In the genomic region with DNA sequence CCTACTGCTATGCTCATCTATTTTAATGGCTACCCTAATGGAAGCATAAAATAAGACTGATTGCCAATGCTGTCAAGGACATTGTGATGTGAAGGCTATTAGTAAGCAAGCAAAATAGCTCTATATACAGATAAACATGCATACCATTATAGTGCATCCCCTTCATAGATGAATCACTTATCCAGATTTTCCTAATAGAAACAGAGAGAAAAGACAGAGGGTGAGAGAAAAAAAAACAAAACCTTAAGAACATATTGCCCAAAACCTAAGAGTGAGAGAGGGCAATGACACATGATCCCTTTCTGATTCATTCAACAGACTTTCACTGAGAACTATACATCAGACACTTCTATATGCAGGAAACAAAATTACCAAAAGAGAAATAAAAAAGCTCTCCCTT, we compare ENCODE assay signal across 20 cellular contexts.
A peak's percentile ranks its signal among the peaks of the same experiment; 100 is the strongest.
DNase-seq lines count a peak whose midpoint lies in the region; ATAC-seq, FAIRE-seq and TF ChIP-seq lines count a peak whose summit lies in the region.
"Had no signal": no experiment of that assay in that cellular context is flagged by ENCODE, and none has a peak within 500 bp of the region (broad histone marks: within the 10 kb centered on the region; RNA-seq: fewer than 3 reads in every experiment).

No MANE protein-coding gene starts in this region.

- no peaks in the 10 kb centered on the region for H3K27me3 Mint-ChIP-seq in stimulated activated naive B cell treated with anti-CD40 and anti-IgM and Interleukin-4, amounts not matched to agents 10 μg/mL and 1 μg/mL and 100 μg/mL, for 72 hours
- no peaks in the 10 kb centered on the region for H3K27me3 Mint-ChIP-seq in stimulated activated naive CD8-positive, alpha-beta T cell treated with anti-CD3 and anti-CD28 coated beads, Interleukin-15, amount 100 ng/mL, for 72 hours
- H3K27me3 Mint-ChIP-seq: B cell; CD4-positive, alpha-beta T cell had no signal

- H3K79me1 ChIP-seq in mesenchymal stem cell (replicated peaks; ENCODE audit: low read length, poor library complexity, severe bottlenecking) = no peaks in the 10 kb centered on the region

- H4K91ac ChIP-seq in mesenchymal stem cell (ENCODE audit: low read length) = no peak overlapping the region

- H3K27ac ChIP-seq in mesenchymal stem cell (ENCODE audit: low read length, poor library complexity, severe bottlenecking) = no peak overlapping the region
- H3K27ac ChIP-seq: GM23248, HL-60 had no signal

- no peak overlapping the region for H4K8ac ChIP-seq in mesenchymal stem cell (ENCODE audit: low read length)

- H2BK120ac ChIP-seq in mesenchymal stem cell (ENCODE audit: low read depth, low read length) = no peak overlapping the region

- DNase-seq in EL (peak; percentile 54), HS-5 (ENCODE audit: low read depth) (peak; percentile 6), bronchial epithelial cell (ENCODE audit: low read depth) (peak; percentile 3), mesenchymal stem cell (peak; percentile 30), NCI-H446 treated with DMSO at 0.1 percent for 48 hours (lab: John Stamatoyannopoulos, UW) (no peak)
- DNase-seq in stimulated activated naive B cell treated with anti-CD40 and anti-IgM and Interleukin-4, amounts not matched to agents 10 μg/mL and 1 μg/mL and 100 μg/mL, for 72 hours = no peak
- no peak for DNase-seq in stimulated activated naive CD8-positive, alpha-beta T cell treated with anti-CD3 and anti-CD28 coated beads, Interleukin-15, amount 100 ng/mL, for 72 hours
- DNase-seq: C1 segment of cervical spinal cord; Calu3; CD4-positive, alpha-beta T cell; DMS 273 treated with DMSO at 0.1 percent for 48 hours; GDM1; GM23248 had no signal

- no peak overlapping the region for H3K4me2 ChIP-seq in mesenchymal stem cell (ENCODE audit: low read length, poor library complexity, severe bottlenecking)

- peaks cover 0 to 3% of the 10 kb centered on the region in 2 donors for H3K9me3 Mint-ChIP-seq in stimulated activated naive B cell treated with anti-CD40 and anti-IgM and Interleukin-4, amounts not matched to agents 10 μg/mL and 1 μg/mL and 100 μg/mL, for 72 hours
- peaks cover 0 to 17% of the 10 kb centered on the region in 2 donors for H3K9me3 Mint-ChIP-seq in stimulated activated naive CD8-positive, alpha-beta T cell treated with anti-CD3 and anti-CD28 coated beads, Interleukin-15, amount 100 ng/mL, for 72 hours

- H3K36me3 Mint-ChIP-seq in stimulated activated naive B cell treated with anti-CD40 and anti-IgM and Interleukin-4, amounts not matched to agents 10 μg/mL and 1 μg/mL and 100 μg/mL, for 72 hours = no peaks in the 10 kb centered on the region

- FAIRE-seq in bronchial epithelial cell (lab: Jason Lieb, UNC) = no peak
- FAIRE-seq: A204.1, GM12892, H54 had no signal

- H3K9ac ChIP-seq in mesenchymal stem cell (ENCODE audit: low read length) = no peak overlapping the region
- H3K9ac ChIP-seq: GM23248 had no signal

- no peak for ATAC-seq in stimulated activated naive B cell treated with anti-CD40 and anti-IgM and Interleukin-4, amounts not matched to agents 10 μg/mL and 1 μg/mL and 100 μg/mL, for 72 hours (replicated peaks)
- ATAC-seq in GM21360 (IDR thresholded peaks at IDR 0.05; ENCODE audit: unreplicated experiment) = no peak
- no peak for ATAC-seq in stimulated activated naive CD8-positive, alpha-beta T cell treated with anti-CD3 and anti-CD28 coated beads, Interleukin-15, amount 100 ng/mL, for 72 hours
- ATAC-seq: HCT116 had no signal

- no peaks in the 10 kb centered on the region for H3K36me3 ChIP-seq in bronchial epithelial cell (ENCODE audit: control insufficient read depth, insufficient read depth, low read length)
- H3K36me3 ChIP-seq in mesenchymal stem cell (ENCODE audit: control insufficient read depth in 1 of 2, insufficient read depth in 2 of 2, low read depth in 1 of 2, low read length in 2 of 2) = no peaks in the 10 kb centered on the region

- TF ChIP-seq CTCF in bronchial epithelial cell (IDR thresholded peaks at IDR 0.05; ENCODE audit: insufficient read depth, low read length, severe bottlenecking) = no peak

- no peak overlapping the region for H3K4ac ChIP-seq in mesenchymal stem cell (ENCODE audit: low read depth in 1 of 2, low read length in 2 of 2)

- no peaks in the 10 kb centered on the region for H3K4me1 Mint-ChIP-seq in stimulated activated naive B cell treated with anti-CD40 and anti-IgM and Interleukin-4, amounts not matched to agents 10 μg/mL and 1 μg/mL and 100 μg/mL, for 72 hours
- no peaks in the 10 kb centered on the region for H3K4me1 Mint-ChIP-seq in stimulated activated naive CD8-positive, alpha-beta T cell treated with anti-CD3 and anti-CD28 coated beads, Interleukin-15, amount 100 ng/mL, for 72 hours
- H3K4me1 Mint-ChIP-seq: B cell had no signal

- no peak overlapping the region for H3K27ac Mint-ChIP-seq in stimulated activated naive B cell treated with anti-CD40 and anti-IgM and Interleukin-4, amounts not matched to agents 10 μg/mL and 1 μg/mL and 100 μg/mL, for 72 hours
- H3K27ac Mint-ChIP-seq in stimulated activated naive CD8-positive, alpha-beta T cell treated with anti-CD3 and anti-CD28 coated beads, Interleukin-15, amount 100 ng/mL, for 72 hours = no peak overlapping the region
- H3K27ac Mint-ChIP-seq: B cell; CD4-positive, alpha-beta T cell had no signal

- no peak overlapping the region for H3K18ac ChIP-seq in mesenchymal stem cell (ENCODE audit: low read depth in 1 of 2, low read length in 2 of 2)

- H3K4me3 Mint-ChIP-seq in stimulated activated naive B cell treated with anti-CD40 and anti-IgM and Interleukin-4, amounts not matched to agents 10 μg/mL and 1 μg/mL and 100 μg/mL, for 72 hours = no peak overlapping the region
- no peak overlapping the region for H3K4me3 Mint-ChIP-seq in stimulated activated naive CD8-positive, alpha-beta T cell treated with anti-CD3 and anti-CD28 coated beads, Interleukin-15, amount 100 ng/mL, for 72 hours
- H3K4me3 Mint-ChIP-seq: B cell; CD4-positive, alpha-beta T cell had no signal

- H3K27me3 ChIP-seq in bronchial epithelial cell (ENCODE audit: control insufficient read depth, insufficient read depth, low read length) (no peaks in the 10 kb centered on the region), mesenchymal stem cell (ENCODE audit: control insufficient read depth in 1 of 2, insufficient read depth in 1 of 2, low read length in 2 of 2) (no peaks in the 10 kb centered on the region)

- H2AFZ ChIP-seq in mesenchymal stem cell (ENCODE audit: low read depth, low read length) = no peak overlapping the region
- H2AFZ ChIP-seq: GM23248 had no signal

- no peak overlapping the region for H2BK5ac ChIP-seq in mesenchymal stem cell (ENCODE audit: low read depth, low read length, poor library complexity, severe bottlenecking)

- no peaks in the 10 kb centered on the region for H3K4me1 ChIP-seq in mesenchymal stem cell (ENCODE audit: control insufficient read depth, insufficient read depth, low read depth, low read length)

- H2BK12ac ChIP-seq in mesenchymal stem cell (ENCODE audit: low read length in 2 of 2) = no peak overlapping the region

- H2AK5ac ChIP-seq in mesenchymal stem cell (ENCODE audit: low read length, severe bottlenecking) = no peak overlapping the region

- H2BK15ac ChIP-seq in mesenchymal stem cell (ENCODE audit: low read depth, poor library complexity, severe bottlenecking) = no peak overlapping the region

- H3K23ac ChIP-seq in mesenchymal stem cell (ENCODE audit: low read length in 2 of 2) = no peak overlapping the region

- H3K4me3 ChIP-seq in bronchial epithelial cell (ENCODE audit: low read depth, low read length) (no peak overlapping the region), mesenchymal stem cell (ENCODE audit: insufficient read depth in 1 of 2, low read depth in 1 of 2, low read length in 2 of 2) (no peak overlapping the region)
- H3K4me3 ChIP-seq: GM23248 had no signal

- no peak overlapping the region for H3K14ac ChIP-seq in mesenchymal stem cell (ENCODE audit: low read length in 2 of 2)

- no peaks in the 10 kb centered on the region for H3K9me3 ChIP-seq in mesenchymal stem cell (ENCODE audit: control insufficient read depth, low read length)

Comparison
In these comparisons a context has a peak if more than half of its experiments do, and no peak if none do; other contexts are left out.
1. DNase-seq: peak in EL (single experiment), HS-5 (single experiment), bronchial epithelial cell (single experiment) and mesenchymal stem cell (single experiment); none in stimulated activated naive B cell treated with anti-CD40 and anti-IgM and Interleukin-4, amounts not matched to agents 10 μg/mL and 1 μg/mL and 100 μg/mL, for 72 hours (single experiment), NCI-H446 treated with DMSO at 0.1 percent for 48 hours (single experiment) and stimulated activated naive CD8-positive, alpha-beta T cell treated with anti-CD3 and anti-CD28 coated beads, Interleukin-15, amount 100 ng/mL, for 72 hours (0 of 2).